Comparison of ENCODE assay signal across 2 cellular contexts in the genomic region with DNA sequence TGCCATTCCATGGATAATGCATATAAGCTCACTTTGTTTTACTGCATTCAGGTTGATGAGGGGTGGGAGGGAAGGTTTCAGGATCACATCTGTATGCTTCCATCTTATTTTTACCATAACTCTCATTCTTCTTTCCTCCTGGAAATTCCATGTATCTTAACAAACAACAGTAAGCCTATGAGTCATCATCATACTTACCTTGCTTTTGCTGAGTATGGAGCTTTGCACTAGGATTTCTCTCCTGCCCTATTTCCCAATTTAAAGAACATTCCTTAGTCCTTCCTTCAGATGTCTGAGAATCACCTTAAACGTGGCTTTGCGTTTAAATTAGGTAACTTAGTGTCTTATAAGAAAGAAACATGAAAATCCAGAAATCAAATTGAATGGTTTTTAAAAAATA.
TF ChIP-seq lines count a peak whose summit lies in the region.

No MANE protein-coding gene starts in this region.

TF ChIP-seq in IMR-90, 13 proteins besides CTCF, POLR2A, EP300 and RAD21:
- no peak for TF ChIP-seq MXI1 (IDR thresholded peaks at IDR 0.05; ENCODE audit: borderline replicate concordance, low read depth, low read length)
- peak; percentile 72 for TF ChIP-seq FOS (IDR thresholded peaks at IDR 0.05; ENCODE audit: low read depth, low read length)
- no peak for TF ChIP-seq NFE2L2 (IDR thresholded peaks at IDR 0.05; ENCODE audit: low read depth, low read length)
- TF ChIP-seq, protein P1, sequence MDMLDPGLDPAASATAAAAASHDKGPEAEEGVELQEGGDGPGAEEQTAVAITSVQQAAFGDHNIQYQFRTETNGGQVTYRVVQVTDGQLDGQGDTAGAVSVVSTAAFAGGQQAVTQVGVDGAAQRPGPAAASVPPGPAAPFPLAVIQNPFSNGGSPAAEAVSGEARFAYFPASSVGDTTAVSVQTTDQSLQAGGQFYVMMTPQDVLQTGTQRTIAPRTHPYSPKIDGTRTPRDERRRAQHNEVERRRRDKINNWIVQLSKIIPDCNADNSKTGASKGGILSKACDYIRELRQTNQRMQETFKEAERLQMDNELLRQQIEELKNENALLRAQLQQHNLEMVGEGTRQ (IDR thresholded peaks at IDR 0.05; ENCODE audit: low read depth, low read length): no peak
- TF ChIP-seq CEBPB (IDR thresholded peaks at IDR 0.05; ENCODE audit: low read depth, low read length): peak; percentile 21; the same call in 1 of the 2 replicates
- TF ChIP-seq BHLHE40 (IDR thresholded peaks at IDR 0.05; ENCODE audit: low read depth, low read length): no peak
- no peak for TF ChIP-seq RFX5 (IDR thresholded peaks at IDR 0.05; ENCODE audit: low read depth, low read length)
- TF ChIP-seq CHD1 (IDR thresholded peaks at IDR 0.05; ENCODE audit: low read depth, low read length): no peak
- no peak for TF ChIP-seq RCOR1 (IDR thresholded peaks at IDR 0.05; ENCODE audit: insufficient replicate concordance, low read length)
- TF ChIP-seq MAFK (IDR thresholded peaks at IDR 0.05; ENCODE audit: low read depth, low read length): peak; percentile 63
- TF ChIP-seq SMC3 (IDR thresholded peaks at IDR 0.05; ENCODE audit: low read depth, low read length): no peak

TF ChIP-seq in endothelial cell of umbilical vein, 7 proteins besides CTCF, POLR2A, EP300 and RAD21:
- TF ChIP-seq FOS (IDR thresholded peaks at IDR 0.05; ENCODE audit: borderline replicate concordance, insufficient read depth, low read length) (peak; percentile 82), MYC (IDR thresholded peaks at IDR 0.05; ENCODE audit: low read depth, low read length) (no peak), GATA2 (IDR thresholded peaks at IDR 0.05; ENCODE audit: insufficient read depth, insufficient read length, low read depth, low read length) (no peak), EZH2 (IDR thresholded peaks at IDR 0.05; ENCODE audit: borderline replicate concordance, low read depth, low read length, severe bottlenecking) (no peak), JUN (IDR thresholded peaks at IDR 0.05; ENCODE audit: borderline replicate concordance, insufficient read depth, insufficient read length, low read depth) (peak; percentile 95), POLR2AphosphoS5 (IDR thresholded peaks at IDR 0.05; ENCODE audit: insufficient read depth, low read depth, low read length) (no peak)
- TF ChIP-seq, protein P2, sequence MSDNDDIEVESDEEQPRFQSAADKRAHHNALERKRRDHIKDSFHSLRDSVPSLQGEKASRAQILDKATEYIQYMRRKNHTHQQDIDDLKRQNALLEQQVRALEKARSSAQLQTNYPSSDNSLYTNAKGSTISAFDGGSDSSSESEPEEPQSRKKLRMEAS (IDR thresholded peaks at IDR 0.05; ENCODE audit: insufficient read depth, insufficient read length): no peak
